In the genomic region with DNA sequence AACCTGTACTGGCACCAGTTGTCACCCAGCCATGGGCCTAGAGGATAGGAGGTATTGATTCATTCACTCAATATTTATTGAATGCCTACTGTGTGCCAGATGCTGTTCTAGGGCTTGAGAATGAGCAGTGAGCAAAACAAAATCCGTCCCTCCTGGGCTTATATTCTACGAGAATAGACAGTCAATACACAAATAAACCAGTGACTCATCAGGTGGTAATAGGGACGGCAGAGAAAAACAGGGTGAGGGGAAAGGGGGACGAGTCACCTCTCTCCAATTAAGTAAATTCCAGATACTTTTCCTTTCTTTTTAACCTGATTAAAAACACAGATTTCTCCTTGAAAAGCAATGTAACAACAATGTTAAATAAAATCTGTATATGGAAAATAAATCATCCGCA, we compare ENCODE assay signal across 18 cellular contexts.
A peak's percentile ranks its signal among the peaks of the same experiment; 100 is the strongest.
DNase-seq lines count a peak whose midpoint lies in the region; ATAC-seq, FAIRE-seq and TF ChIP-seq lines count a peak whose summit lies in the region.
"Had no signal": no experiment of that assay in that cellular context is flagged by ENCODE, and none has a peak within 500 bp of the region (broad histone marks: within the 10 kb centered on the region; RNA-seq: fewer than 3 reads in every experiment).

No MANE protein-coding gene starts in this region.

- H3K27me3 Mint-ChIP-seq in CD8-positive, alpha-beta T cell (ENCODE audit: low read depth): no peaks in the 10 kb centered on the region
- H3K27me3 Mint-ChIP-seq: activated CD4-positive, alpha-beta memory T cell treated with anti-CD3 and anti-CD28 coated beads for 36 hours had no signal

- H3K27ac Mint-ChIP-seq in CD8-positive, alpha-beta T cell: no peak overlapping the region
- H3K27ac Mint-ChIP-seq: nephron had no signal

- no peaks in the 10 kb centered on the region for H4K20me1 ChIP-seq in keratinocyte (ENCODE audit: control insufficient read depth, extremely low read depth, insufficient read depth, low read length)

- no peak overlapping the region for H3K9ac ChIP-seq in keratinocyte (ENCODE audit: control insufficient read depth, extremely low read depth, insufficient read depth, low read length)

- no peak overlapping the region for H2AFZ ChIP-seq in keratinocyte (ENCODE audit: control insufficient read depth, low read length)

- TF ChIP-seq CTCF in cardiac muscle cell (IDR thresholded peaks at IDR 0.05; ENCODE audit: low read depth, low read length) (no peak), ascending aorta (IDR thresholded peaks at IDR 0.05) (no peak), keratinocyte (optimal IDR thresholded peaks at IDR 0.05 in 1 of 3, IDR thresholded peaks at IDR 0.05 in 1 of 3, conservative IDR thresholded peaks at IDR 0.05 in 1 of 3; ENCODE audit: extremely low read depth in 1 of 3, insufficient read depth in 2 of 3, low read length in 3 of 3) (no peak)
- no peak for TF ChIP-seq CTCF in CD8-positive, alpha-beta T cell (IDR thresholded peaks at IDR 0.05)

- POLR2A ChIA-PET in CD8-positive, alpha-beta T cell (lab: Charles Lee): interaction anchor here (1.5 kb wide), 1 partner anchor 10 kb away, joined by 9 read pairs; no protein-coding TSS in a partner anchor

- dilution Hi-C loops in keratinocyte (cut with MboI; ENCODE audit: extremely low pct_ligation_motif_present, low sequenced_read_pairs): no loop called here

- H3K4me2 ChIP-seq in keratinocyte (ENCODE audit: control insufficient read depth, extremely low read depth, insufficient read depth, low read depth, low read length): no peak overlapping the region

- no peak for ATAC-seq in Right ventricle myocardium superior (ENCODE audit: poor library complexity)
- ATAC-seq in HG02610 (IDR thresholded peaks at IDR 0.05; ENCODE audit: unreplicated experiment): no peak
- ATAC-seq in CD8-positive, alpha-beta T cell: no peak
- ATAC-seq: gastrocnemius medialis, left cardiac atrium had no signal

- CTCF ChIA-PET in CD8-positive, alpha-beta T cell (lab: Charles Lee): interaction anchor here (0.8 kb wide), 1 partner anchor 22 kb away, joined by 3 read pairs; no protein-coding TSS in a partner anchor

- H3K9me1 ChIP-seq in keratinocyte (ENCODE audit: control insufficient read depth, extremely low read depth, insufficient read depth, low read length): no peaks in the 10 kb centered on the region

- DNase-seq in cardiac muscle cell (ENCODE audit: low read depth in 1 of 2, low spot score in 1 of 2): no peak
- no peak for DNase-seq in Right ventricle myocardium superior
- DNase-seq in ascending aorta (ENCODE audit: low spot score in 2 of 2): no peak
- no peak for DNase-seq in keratinocyte (ENCODE audit: low read depth, low spot score)
- DNase-seq in NOMO-1 treated with dmso at 0.1 percent for 144 hours (lab: John Stamatoyannopoulos, UW; ENCODE audit: unreplicated experiment): no peak
- no peak for DNase-seq in posterior cingulate gyrus
- no peak for DNase-seq in CD8-positive, alpha-beta T cell
- DNase-seq: activated CD4-positive, alpha-beta memory T cell treated with anti-CD3 and anti-CD28 coated beads for 36 hours; activated naive CD4-positive, alpha-beta T cell; DND-41; gastrocnemius medialis; GOT3; left cardiac atrium; T1000; transverse colon had no signal

- intact Hi-C loops in Right ventricle myocardium superior (cut with DNase I): no loop called here
- intact Hi-C loops in ascending aorta (cut with DNase I): no loop called here
- intact Hi-C loops in posterior cingulate gyrus (cut with DNase I): no loop called here
- intact Hi-C loops in CD8-positive, alpha-beta T cell (cut with DNase I, micrococcal nuclease): no loop called here

- no peak overlapping the region for H3K4me3 Mint-ChIP-seq in CD8-positive, alpha-beta T cell
- H3K4me3 Mint-ChIP-seq: activated CD4-positive, alpha-beta memory T cell treated with anti-CD3 and anti-CD28 coated beads for 36 hours; nephron had no signal

- H3K36me3 ChIP-seq in cardiac muscle cell (peaks cover 50% of the 10 kb centered on the region), ascending aorta (peaks cover 89 to 96% of the 10 kb centered on the region in 2 donors), keratinocyte (ENCODE audit: control insufficient read depth in 2 of 2, extremely low read depth in 1 of 2, insufficient read depth in 2 of 2, low read length in 2 of 2) (peaks cover 67 to 83% of the 10 kb centered on the region in 2 experiments)
- no peaks in the 10 kb centered on the region for H3K36me3 ChIP-seq in CD8-positive, alpha-beta T cell (ENCODE audit: insufficient read depth, low read length)

- H3K27me3 ChIP-seq in cardiac muscle cell (no peaks in the 10 kb centered on the region), ascending aorta (no peaks in the 10 kb centered on the region), keratinocyte (ENCODE audit: control insufficient read depth, extremely low read depth, insufficient read depth, low read length) (no peaks in the 10 kb centered on the region)
- no peaks in the 10 kb centered on the region for H3K27me3 ChIP-seq in CD8-positive, alpha-beta T cell (ENCODE audit: insufficient read depth, low read length)
- H3K27me3 ChIP-seq: gastrocnemius medialis, transverse colon had no signal

- peak overlapping the region; percentile 59 for H3K27ac ChIP-seq in cardiac muscle cell
- peak overlapping the region; percentile 94 to 98 for H3K27ac ChIP-seq in ascending aorta
- peak overlapping the region; percentile 60 for H3K27ac ChIP-seq in keratinocyte (ENCODE audit: control insufficient read depth, insufficient read depth, low read length)
- no peak overlapping the region for H3K27ac ChIP-seq in CD8-positive, alpha-beta T cell (ENCODE audit: low read depth, low read length)
- H3K27ac ChIP-seq: gastrocnemius medialis had no signal

- H3K9me3 ChIP-seq in cardiac muscle cell (ENCODE audit: low read depth) (no peaks in the 10 kb centered on the region), ascending aorta (no peaks in the 10 kb centered on the region), keratinocyte (ENCODE audit: control insufficient read depth, low read depth, low read length) (no peaks in the 10 kb centered on the region)
- no peaks in the 10 kb centered on the region for H3K9me3 ChIP-seq in CD8-positive, alpha-beta T cell (ENCODE audit: low read length)
- H3K9me3 ChIP-seq: gastrocnemius medialis, transverse colon had no signal

- H3K4me1 ChIP-seq in cardiac muscle cell (ENCODE audit: low read depth) (peaks cover 16% of the 10 kb centered on the region), ascending aorta (peaks cover 4 to 44% of the 10 kb centered on the region in 2 donors), keratinocyte (ENCODE audit: control insufficient read depth, extremely low read depth, insufficient read depth, low read length) (peaks cover 21% of the 10 kb centered on the region)
- peaks cover 11% of the 10 kb centered on the region for H3K4me1 ChIP-seq in CD8-positive, alpha-beta T cell (ENCODE audit: insufficient read depth, low read length)
- H3K4me1 ChIP-seq: gastrocnemius medialis had no signal

- no peak for FAIRE-seq in keratinocyte (lab: Jason Lieb, UNC)
- FAIRE-seq: colon had no signal

- H3K79me2 ChIP-seq in keratinocyte (ENCODE audit: control insufficient read depth, insufficient read depth, low read length): peaks cover 5% of the 10 kb centered on the region

- no peaks in the 10 kb centered on the region for H3K9me3 Mint-ChIP-seq in CD8-positive, alpha-beta T cell
- H3K9me3 Mint-ChIP-seq: activated CD4-positive, alpha-beta memory T cell treated with anti-CD3 and anti-CD28 coated beads for 36 hours; nephron had no signal

- H3K4me1 Mint-ChIP-seq in CD8-positive, alpha-beta T cell (ENCODE audit: low read depth): peaks cover 25% of the 10 kb centered on the region

- peaks cover 43% of the 10 kb centered on the region for H3K36me3 Mint-ChIP-seq in CD8-positive, alpha-beta T cell

- H3K4me3 ChIP-seq in cardiac muscle cell (no peak overlapping the region), ascending aorta (no peak overlapping the region), keratinocyte (ENCODE audit: control insufficient read depth in 2 of 3, extremely low read depth in 1 of 3, insufficient read depth in 2 of 3, low read depth in 1 of 3, low read length in 3 of 3) (no peak overlapping the region)
- H3K4me3 ChIP-seq in CD8-positive, alpha-beta T cell (ENCODE audit: low read depth, low read length): no peak overlapping the region
- H3K4me3 ChIP-seq: gastrocnemius medialis, transverse colon had no signal
